ENCODE assay signal across 8 cellular contexts in genomic region chr4:103018391-103019318, GRCh38. TPM values are rescaled to one million over a fixed set of nuclear protein-coding genes. Genes with fewer than 3 reads are reported as not detected.
A peak's percentile ranks its signal among the peaks of the same experiment; 100 is the strongest.
DNase-seq lines count a peak whose midpoint lies in the region; ATAC-seq and TF ChIP-seq lines count a peak whose summit lies in the region.

No MANE protein-coding gene starts in this region.

- H3K4me2 ChIP-seq in DOHH2 (ENCODE audit: low read length) (peak overlapping the region; percentile 84), MM.1S (ENCODE audit: low read depth, low read length) (peak overlapping the region; percentile 94)

- peaks cover 20% of the 10 kb centered on the region for H3K4me1 Mint-ChIP-seq in stimulated activated naive CD8-positive, alpha-beta T cell treated with anti-CD3 and anti-CD28 coated beads, Interleukin-15, Interleukin-2, amounts not matched to agents 100 ng/mL and 50 ng/mL, for 24 hours (ENCODE audit: low read depth)

- H3K27ac Mint-ChIP-seq in stimulated activated naive CD8-positive, alpha-beta T cell treated with anti-CD3 and anti-CD28 coated beads, Interleukin-15, Interleukin-2, amounts not matched to agents 100 ng/mL and 50 ng/mL, for 24 hours = peak overlapping the region; percentile 94

- H3K27me3 Mint-ChIP-seq in stimulated activated naive CD8-positive, alpha-beta T cell treated with anti-CD3 and anti-CD28 coated beads, Interleukin-15, Interleukin-2, amounts not matched to agents 100 ng/mL and 50 ng/mL, for 24 hours = no peaks in the 10 kb centered on the region

- ATAC-seq in GM21360 (IDR thresholded peaks at IDR 0.05; ENCODE audit: unreplicated experiment) = no peak
- no peak for ATAC-seq in GM18502 (IDR thresholded peaks at IDR 0.05; ENCODE audit: poor library complexity, unreplicated experiment)

- DNase-seq in MM.1S (no peak), ascending aorta (ENCODE audit: low spot score in 2 of 2) (no peak)
- no peak for DNase-seq in activated effector memory CD4-positive, alpha-beta T cell treated with Interleukin-2 at 50 U/mL for 16 hours

- H3K9me2 ChIP-seq in DOHH2 (replicated peaks; ENCODE audit: control insufficient read depth, low read length) (no peaks in the 10 kb centered on the region), MM.1S (replicated peaks; ENCODE audit: insufficient read depth, low read length) (no peaks in the 10 kb centered on the region)

- H3F3A ChIP-seq in DOHH2 (ENCODE audit: control insufficient read depth, insufficient read depth) (0 out of 2 replicates have a peak, but pooled peaks cover 4% of the 10 kb centered on the region), MM.1S (ENCODE audit: insufficient read depth, low read length) (peaks cover 13% of the 10 kb centered on the region)

- H4K20me1 ChIP-seq in DOHH2 (ENCODE audit: control insufficient read depth, insufficient read depth, low read depth, low read length) (no peaks in the 10 kb centered on the region), MM.1S (ENCODE audit: insufficient read depth, low read length) (no peaks in the 10 kb centered on the region)

- H3K9ac ChIP-seq in MM.1S (ENCODE audit: low read length) = peak overlapping the region; percentile 87
- H3K9ac ChIP-seq in iPS-20b (ENCODE audit: low read depth, low read length) = peak overlapping the region; percentile 84; the same call in 1 of the 2 replicates

- H3K36me3 Mint-ChIP-seq in stimulated activated naive CD8-positive, alpha-beta T cell treated with anti-CD3 and anti-CD28 coated beads, Interleukin-15, Interleukin-2, amounts not matched to agents 100 ng/mL and 50 ng/mL, for 24 hours (ENCODE audit: low read depth) = no peaks in the 10 kb centered on the region

- peak overlapping the region; percentile 92 for H3K4me3 ChIP-seq in DOHH2 (ENCODE audit: low read length)
- H3K4me3 ChIP-seq in MM.1S (ENCODE audit: low read length) = peak overlapping the region; percentile 87
- H3K4me3 ChIP-seq in ascending aorta = peak overlapping the region; percentile 66 to 71
- peak overlapping the region; percentile 66; the same call in 1 of the 2 replicates for H3K4me3 ChIP-seq in iPS-20b (ENCODE audit: low read length)

- no peaks in the 10 kb centered on the region for H3K9me3 Mint-ChIP-seq in stimulated activated naive CD8-positive, alpha-beta T cell treated with anti-CD3 and anti-CD28 coated beads, Interleukin-15, Interleukin-2, amounts not matched to agents 100 ng/mL and 50 ng/mL, for 24 hours

- H3K9me3 ChIP-seq in DOHH2 (ENCODE audit: control insufficient read depth, insufficient read depth, low read length) (peaks cover 8% of the 10 kb centered on the region; the same call in 1 of the 2 replicates), MM.1S (replicated peaks; ENCODE audit: insufficient read depth, low read length) (no peaks in the 10 kb centered on the region), ascending aorta (no peaks in the 10 kb centered on the region), iPS-20b (ENCODE audit: insufficient read depth, low read depth, low read length) (peaks cover 4% of the 10 kb centered on the region; the same call in 1 of the 2 replicates)

- peaks cover 8% of the 10 kb centered on the region; the same call in 1 of the 2 replicates for H3K36me3 ChIP-seq in DOHH2 (ENCODE audit: control insufficient read depth, low read length)
- no peaks in the 10 kb centered on the region for H3K36me3 ChIP-seq in MM.1S (replicated peaks; ENCODE audit: insufficient read depth, low read length)
- no peaks in the 10 kb centered on the region for H3K36me3 ChIP-seq in ascending aorta
- H3K36me3 ChIP-seq in iPS-20b (ENCODE audit: insufficient read depth, low read depth, low read length) = no peaks in the 10 kb centered on the region

- intact Hi-C loops in ascending aorta (cut with DNase I) = loop anchor here (1.0 to 5.0 kb wide), 6 partner anchors 58 to 586 kb away; partner anchors contain the start of genes BDH2, CISD2, NFKB1 and SLC9B2

- H3K79me2 ChIP-seq in DOHH2 (ENCODE audit: control insufficient read depth, low read length) = peaks cover 7% of the 10 kb centered on the region
- H3K79me2 ChIP-seq in MM.1S (ENCODE audit: low read length) = no peaks in the 10 kb centered on the region

- H3K4me1 ChIP-seq in DOHH2 (ENCODE audit: control insufficient read depth, low read length) (peaks cover 25% of the 10 kb centered on the region), MM.1S (ENCODE audit: low read length) (peaks cover 13% of the 10 kb centered on the region; the same call in 1 of the 2 replicates), ascending aorta (peaks cover 3 to 7% of the 10 kb centered on the region in 2 donors), iPS-20b (ENCODE audit: insufficient read depth, low read length) (no peaks in the 10 kb centered on the region)

- TF ChIP-seq CTCF in DOHH2 (IDR thresholded peaks at IDR 0.05; ENCODE audit: low read depth, low read length, poor library complexity, severe bottlenecking) (no peak), MM.1S (IDR thresholded peaks at IDR 0.05; ENCODE audit: low read length) (no peak), ascending aorta (IDR thresholded peaks at IDR 0.05) (no peak)

- peak overlapping the region; percentile 52 for H3K27ac ChIP-seq in DOHH2 (ENCODE audit: low read depth, low read length)
- peak overlapping the region; percentile 74 for H3K27ac ChIP-seq in MM.1S (ENCODE audit: low read length)
- H3K27ac ChIP-seq in ascending aorta = peak overlapping the region; percentile 91 to 96
- no peak overlapping the region for H3K27ac ChIP-seq in iPS-20b (ENCODE audit: low read length)

- H3K4me3 Mint-ChIP-seq in stimulated activated naive CD8-positive, alpha-beta T cell treated with anti-CD3 and anti-CD28 coated beads, Interleukin-15, Interleukin-2, amounts not matched to agents 100 ng/mL and 50 ng/mL, for 24 hours = peak overlapping the region; percentile 91

- H2AFZ ChIP-seq in MM.1S (ENCODE audit: low read length) = peak overlapping the region; percentile 99

- H3K27me3 ChIP-seq in DOHH2 (ENCODE audit: control insufficient read depth, low read length) (no peaks in the 10 kb centered on the region), MM.1S (replicated peaks; ENCODE audit: insufficient read depth, low read length) (no peaks in the 10 kb centered on the region), ascending aorta (no peaks in the 10 kb centered on the region), iPS-20b (ENCODE audit: insufficient read depth, low read length) (no peaks in the 10 kb centered on the region)

RNA-seq across cellular contexts. Expression of gene SLC9B1, which starts 0.8 kb away (rescaled TPM):
- not detected for total RNA-seq in ascending aorta

RNA-seq across cellular contexts. Expression of gene SLC9B2, which starts 57.9 kb away (rescaled TPM):
- 15.6 TPM for total RNA-seq in ascending aorta
